Comparison of ENCODE assay signal across 18 cellular contexts in the genomic region with DNA sequence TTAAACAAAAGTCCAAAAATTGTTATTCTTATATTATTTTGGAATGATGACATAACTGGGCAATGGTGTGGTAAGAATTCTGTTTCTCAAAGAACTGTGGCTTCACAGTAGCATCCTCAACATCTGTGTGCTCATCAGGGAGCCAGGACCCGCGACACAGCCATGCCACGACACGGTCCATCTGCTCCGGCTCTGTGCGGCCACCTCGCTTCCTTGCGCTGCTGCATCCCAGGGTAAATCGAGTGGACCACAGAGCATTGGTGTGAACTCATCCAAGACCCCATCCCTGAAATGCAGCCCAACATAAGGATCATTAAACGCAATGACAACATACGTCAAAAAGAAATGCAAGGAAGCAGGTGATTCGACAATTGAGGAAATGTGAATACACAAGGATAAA.
"Had no signal": no experiment of that assay in that cellular context is flagged by ENCODE, and none has a peak within 500 bp of the region (broad histone marks: within the 10 kb centered on the region; RNA-seq: fewer than 3 reads in every experiment).

No MANE protein-coding gene starts in this region.

- H3K27me3 Mint-ChIP-seq: memory B cell had no signal

- H3K36me3 Mint-ChIP-seq: immature natural killer cell; naive thymus-derived CD4-positive, alpha-beta T cell had no signal

- H3K9me3 Mint-ChIP-seq: immature natural killer cell, memory B cell had no signal

- H3K4me3 Mint-ChIP-seq: immature natural killer cell; memory B cell; naive thymus-derived CD4-positive, alpha-beta T cell had no signal

- H3K27ac Mint-ChIP-seq: immature natural killer cell, memory B cell had no signal

- DNase-seq: dermis blood vessel endothelial cell; dorsolateral prefrontal cortex; effector CD4-positive, alpha-beta T cell; effector memory CD4-positive, alpha-beta T cell; foreskin fibroblast; foreskin melanocyte; gastrocnemius medialis; heart left ventricle; hypothalamus; immature natural killer cell; islet precursor cell; left cardiac atrium; left ventricle myocardium inferior; mammary epithelial cell; mesendoderm; midbrain; naive thymus-derived CD4-positive, alpha-beta T cell had no signal
